ENCODE assay signal across 18 cellular contexts in genomic region chr11:64642418-64642735, GRCh38. TPM values are rescaled to one million over a fixed set of nuclear protein-coding genes. Genes with fewer than 3 reads are reported as not detected.
DNase-seq lines count a peak whose midpoint lies in the region; ATAC-seq and TF ChIP-seq lines count a peak whose summit lies in the region.
"Had no signal": no experiment of that assay in that cellular context is flagged by ENCODE, and none has a peak within 500 bp of the region (broad histone marks: within the 10 kb centered on the region; RNA-seq: fewer than 3 reads in every experiment).

No MANE protein-coding gene starts in this region.

- no peaks in the 10 kb centered on the region for H3K36me3 ChIP-seq in ascending aorta
- H3K36me3 ChIP-seq in mesodermal cell (ENCODE audit: control insufficient read depth, insufficient read depth, low read length) = no peaks in the 10 kb centered on the region
- no peaks in the 10 kb centered on the region for H3K36me3 ChIP-seq in transverse colon
- H3K36me3 ChIP-seq: gastrocnemius medialis had no signal

- intact Hi-C loops in ascending aorta (cut with DNase I) = no loop called here
- intact Hi-C loops in transverse colon (cut with DNase I; ENCODE audit: low total_unique reads) = no loop called here

- peaks cover 35% of the 10 kb centered on the region for H3K27me3 Mint-ChIP-seq in activated T-cell treated with anti-CD3 and anti-CD28 coated beads, Interleukin-2, amount 50 U/mL, for 4 hours (ENCODE audit: low read depth)

- in situ Hi-C loops in transverse colon (cut with MboI; ENCODE audit: low pct_ligation_motif_present in 1 of 4, low pct_unique_long_range_greater_than_20kb in 1 of 4, low sequenced_read_pairs in 3 of 4) = no loop called here

- H3K4me3 ChIP-seq in ascending aorta = peak overlapping the region; percentile 46 to 69
- peak overlapping the region; percentile 16 for H3K4me3 ChIP-seq in mesodermal cell (ENCODE audit: extremely low read depth, insufficient read depth, low read length, poor library complexity, severe bottlenecking)
- H3K4me3 ChIP-seq in transverse colon = peak overlapping the region; percentile 21 to 49 (median 28)

- no peaks in the 10 kb centered on the region for H3K36me3 Mint-ChIP-seq in activated T-cell treated with anti-CD3 and anti-CD28 coated beads, Interleukin-2, amount 50 U/mL, for 4 hours (ENCODE audit: insufficient read depth)

- peaks cover 2% of the 10 kb centered on the region for H3K4me1 Mint-ChIP-seq in activated T-cell treated with anti-CD3 and anti-CD28 coated beads, Interleukin-2, amount 50 U/mL, for 4 hours (ENCODE audit: low read depth)

- DNase-seq in activated T-cell treated with anti-CD3 and anti-CD28 coated beads, Interleukin-2, amount 50 U/mL, for 4 hours = no peak
- DNase-seq in activated T-cell treated with anti-CD3 and anti-CD28 coated beads for 4 hours = no peak
- DNase-seq in ascending aorta (ENCODE audit: low spot score in 2 of 2) = no peak
- DNase-seq in transverse colon = no peak
- DNase-seq in SHP77 (lab: John Stamatoyannopoulos, UW) = no peak
- DNase-seq in activated naive CD4-positive, alpha-beta T cell treated with Interleukin-2 at 50 U/mL for 16 hours = no peak
- DNase-seq in activated naive CD4-positive, alpha-beta T cell (lab: John Stamatoyannopoulos, UW) = no peak
- DNase-seq: activated CD8-positive, alpha-beta T cell treated with anti-CD3 and anti-CD28 coated beads, Interleukin-2, amount 10 ng/mL, durations not matched to agents 7 days and 5 days; amniotic stem cell; gastrocnemius medialis; Kasumi-1; NCI-H446 treated with DMSO at 0.1 percent for 48 hours; PC-3 had no signal

- H3K4me3 Mint-ChIP-seq in activated T-cell treated with anti-CD3 and anti-CD28 coated beads, Interleukin-2, amount 50 U/mL, for 4 hours = peak overlapping the region; percentile 25
- H3K4me3 Mint-ChIP-seq: activated CD8-positive, alpha-beta T cell treated with anti-CD3 and anti-CD28 coated beads, Interleukin-2, amount 10 ng/mL, durations not matched to agents 7 days and 5 days had no signal

- H3K9me3 Mint-ChIP-seq in activated T-cell treated with anti-CD3 and anti-CD28 coated beads, Interleukin-2, amount 50 U/mL, for 4 hours = no peaks in the 10 kb centered on the region
- H3K9me3 Mint-ChIP-seq: activated T-helper 2 cell treated with anti-CD3 and anti-CD28 coated beads, Interferon-gamma antibody, Interleukin-2, Interleukin-4, amounts not matched to agents 10 μg/mL and 5 μg/mL and 100 μg/mL, durations not matched to agents 14 hours and 24 hours and 36 hours had no signal

- ATAC-seq in activated T-cell treated with anti-CD3 and anti-CD28 coated beads, Interleukin-2, amount 50 U/mL, for 4 hours = no peak
- ATAC-seq: activated CD8-positive, alpha-beta T cell treated with anti-CD3 and anti-CD28 coated beads, Interleukin-2, amount 10 ng/mL, durations not matched to agents 7 days and 5 days; gastrocnemius medialis; PC-3 had no signal

- no peak for TF ChIP-seq POLR2A in transverse colon (IDR thresholded peaks at IDR 0.05)

- no peak for TF ChIP-seq EP300 in transverse colon (IDR thresholded peaks at IDR 0.05; ENCODE audit: low read depth)

- H3K9me3 ChIP-seq in ascending aorta (no peaks in the 10 kb centered on the region), mesodermal cell (ENCODE audit: control insufficient read depth, low read length) (peaks cover 7% of the 10 kb centered on the region), transverse colon (no peaks in the 10 kb centered on the region)
- H3K9me3 ChIP-seq: gastrocnemius medialis had no signal

- H3K27me3 ChIP-seq in ascending aorta = no peaks in the 10 kb centered on the region
- peaks cover 65% of the 10 kb centered on the region for H3K27me3 ChIP-seq in transverse colon

- TF ChIP-seq CTCF in ascending aorta (IDR thresholded peaks at IDR 0.05) = no peak
- TF ChIP-seq CTCF in transverse colon (IDR thresholded peaks at IDR 0.05) = no peak

- no peak overlapping the region for H3K27ac ChIP-seq in ascending aorta
- no peak overlapping the region for H3K27ac ChIP-seq in mesodermal cell (ENCODE audit: low read depth, low read length, severe bottlenecking)
- peak overlapping the region in 2 of 4 donors; percentile 16 to 68 for H3K27ac ChIP-seq in transverse colon
- H3K27ac ChIP-seq: gastrocnemius medialis had no signal

- 0 to 5% methylated on average over 1 to 12 of the region's 30 CpGs for WGBS in mesodermal cell (ENCODE audit: insufficient coverage in 2 of 2), 2 experiments
- WGBS in transverse colon (ENCODE audit: low coverage in 1 of 2), 2 donors = 0% methylated on average over 22 of the region's 30 CpGs; no CpG with 5 or more reads in 1 of the 2 donors

- peaks cover 4 to 8% of the 10 kb centered on the region in 2 donors for H3K4me1 ChIP-seq in ascending aorta
- H3K4me1 ChIP-seq in mesodermal cell (ENCODE audit: control insufficient read depth, insufficient read depth, low read length, poor library complexity, severe bottlenecking) = no peaks in the 10 kb centered on the region
- peaks cover 0 to 28% (median 17%) of the 10 kb centered on the region in 4 donors for H3K4me1 ChIP-seq in transverse colon
- H3K4me1 ChIP-seq: gastrocnemius medialis had no signal

RNA-seq across cellular contexts. Expression of gene SLC22A12, which starts 51.4 kb away (rescaled TPM):
- not detected for total RNA-seq in activated T-cell treated with anti-CD3 and anti-CD28 coated beads, Interleukin-2, amount 50 U/mL, for 4 hours
- total RNA-seq in ascending aorta (not detected), transverse colon (not detected)
- not detected for polyA plus RNA-seq in mesodermal cell (2013, experiment 1 of 2)
- not detected for polyA plus RNA-seq in mesodermal cell (2013, experiment 2 of 2)
- total RNA-seq: activated CD8-positive, alpha-beta T cell treated with anti-CD3 and anti-CD28 coated beads, Interleukin-2, amount 10 ng/mL, durations not matched to agents 7 days and 5 days; activated T-helper 2 cell treated with anti-CD3 and anti-CD28 coated beads, Interferon-gamma antibody, Interleukin-2, Interleukin-4, amounts not matched to agents 10 μg/mL and 5 μg/mL and 100 μg/mL, durations not matched to agents 14 hours and 24 hours and 36 hours; Daoy; gastrocnemius medialis; PC-3; pulmonary artery endothelial cell had no signal
- polyA plus RNA-seq: keratinocyte had no signal
